In the genomic region with DNA sequence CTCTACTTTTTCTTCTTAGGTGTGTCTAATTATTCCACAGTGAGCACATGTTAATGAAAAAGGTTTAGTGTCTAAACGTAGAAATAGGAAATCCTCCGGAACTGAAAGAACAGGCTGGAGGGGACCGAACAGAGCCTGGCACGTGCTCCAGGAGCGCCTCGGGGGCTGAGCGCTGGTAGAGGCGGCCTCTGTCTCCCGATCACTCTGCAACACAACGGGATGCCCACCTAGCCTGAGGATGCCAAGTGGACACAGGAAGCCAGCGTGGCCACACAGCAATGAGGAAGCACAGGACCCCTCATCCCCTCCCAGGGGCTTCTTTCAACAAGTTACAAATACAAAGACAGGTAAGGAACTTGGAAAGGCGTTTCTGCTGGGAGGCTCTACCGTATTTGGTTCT, we compare ENCODE assay signal across 24 cellular contexts. TPM values are rescaled to one million over a fixed set of nuclear protein-coding genes. Genes with fewer than 3 reads are reported as not detected.
DNase-seq lines count a peak whose midpoint lies in the region; ATAC-seq lines count a peak whose summit lies in the region.
"Had no signal": no experiment of that assay in that cellular context is flagged by ENCODE, and none has a peak within 500 bp of the region (broad histone marks: within the 10 kb centered on the region; RNA-seq: fewer than 3 reads in every experiment).

No MANE protein-coding gene starts in this region.

- H3K27me3 Mint-ChIP-seq in activated T-cell treated with anti-CD3 and anti-CD28 coated beads, Interleukin-2, amount 50 U/mL, for 72 hours (ENCODE audit: low read depth), result no peaks in the 10 kb centered on the region
- no peaks in the 10 kb centered on the region for H3K27me3 Mint-ChIP-seq in activated T-cell treated with anti-CD3 and anti-CD28 coated beads, Interleukin-2, amount 50 U/mL, for 24 hours
- peaks cover 8% of the 10 kb centered on the region for H3K27me3 Mint-ChIP-seq in IgD-negative memory B cell
- H3K27me3 Mint-ChIP-seq in naive B cell, result peaks cover 0 to 8% (median 4%) of the 10 kb centered on the region in 3 donors
- H3K27me3 Mint-ChIP-seq: activated CD4-positive, alpha-beta T cell treated with anti-CD3 and anti-CD28 coated beads for 36 hours had no signal

- peaks cover 48% of the 10 kb centered on the region for H3K4me1 Mint-ChIP-seq in activated T-cell treated with anti-CD3 and anti-CD28 coated beads, Interleukin-2, amount 50 U/mL, for 72 hours (ENCODE audit: low read depth)
- peaks cover 62% of the 10 kb centered on the region for H3K4me1 Mint-ChIP-seq in activated T-cell treated with anti-CD3 and anti-CD28 coated beads, Interleukin-2, amount 50 U/mL, for 24 hours (ENCODE audit: low read depth)
- H3K4me1 Mint-ChIP-seq in IgD-negative memory B cell (peaks cover 31 to 37% (median 31%) of the 10 kb centered on the region in 3 donors), naive B cell (peaks cover 41 to 51% (median 45%) of the 10 kb centered on the region in 3 donors)

- no peak for DNase-seq in activated T-cell treated with anti-CD3 and anti-CD28 coated beads, Interleukin-2, amount 50 U/mL, for 72 hours
- DNase-seq in activated T-cell treated with anti-CD3 and anti-CD28 coated beads, Interleukin-2, amount 50 U/mL, for 24 hours, result no peak
- DNase-seq in naive B cell (no peak), MV-4-11 (lab: John Stamatoyannopoulos, UW) (no peak)
- DNase-seq: activated CD4-positive, alpha-beta T cell treated with anti-CD3 and anti-CD28 coated beads for 36 hours; caudate nucleus; COR-L47; KG1; NCI-H1092; NCI-H2107; NCI-H526; sigmoid colon; stimulated activated CD4-positive, alpha-beta T cell treated with anti-CD3 and anti-CD28 coated beads, Interleukin-1b, Interleukin-23, amount 100 ng/mL, for 48 hours; T-helper 9 cell had no signal

- peak overlapping the region; percentile 8 to 20 for H3K4me3 Mint-ChIP-seq in activated T-cell treated with anti-CD3 and anti-CD28 coated beads, Interleukin-2, amount 50 U/mL, for 72 hours
- no peak overlapping the region for H3K4me3 Mint-ChIP-seq in activated T-cell treated with anti-CD3 and anti-CD28 coated beads, Interleukin-2, amount 50 U/mL, for 24 hours
- H3K4me3 Mint-ChIP-seq in IgD-negative memory B cell (peak overlapping the region in 3 of 4 donors; percentile 47 to 98 (median 51)), naive B cell (peak overlapping the region in 7 of 8 donors; percentile 23 to 99 (median 59))

- no peaks in the 10 kb centered on the region for H3K9me3 Mint-ChIP-seq in activated T-cell treated with anti-CD3 and anti-CD28 coated beads, Interleukin-2, amount 50 U/mL, for 72 hours
- no peaks in the 10 kb centered on the region for H3K9me3 Mint-ChIP-seq in activated T-cell treated with anti-CD3 and anti-CD28 coated beads, Interleukin-2, amount 50 U/mL, for 24 hours
- peaks cover 0 to 8% (median 0%) of the 10 kb centered on the region in 3 donors for H3K9me3 Mint-ChIP-seq in IgD-negative memory B cell
- peaks cover 0 to 15% (median 0%) of the 10 kb centered on the region in 7 donors for H3K9me3 Mint-ChIP-seq in naive B cell

- no peak for ATAC-seq in activated T-cell treated with anti-CD3 and anti-CD28 coated beads, Interleukin-2, amount 50 U/mL, for 72 hours (replicated peaks in 1 of 2)
- ATAC-seq in naive B cell (ENCODE audit: low read depth in 2 of 2), result no peak
- ATAC-seq in HG02763 (IDR thresholded peaks at IDR 0.05; ENCODE audit: unreplicated experiment), result no peak
- ATAC-seq: activated CD4-positive, alpha-beta T cell treated with anti-CD3 and anti-CD28 coated beads for 36 hours; gastroesophageal sphincter; HCT116; left lobe of liver had no signal

- peaks cover 2 to 6% of the 10 kb centered on the region in 2 donors for H3K36me3 Mint-ChIP-seq in activated T-cell treated with anti-CD3 and anti-CD28 coated beads, Interleukin-2, amount 50 U/mL, for 72 hours (ENCODE audit: insufficient read depth in 2 of 2)
- peaks cover 22% of the 10 kb centered on the region for H3K36me3 Mint-ChIP-seq in activated T-cell treated with anti-CD3 and anti-CD28 coated beads, Interleukin-2, amount 50 U/mL, for 24 hours (ENCODE audit: low read depth)
- H3K36me3 Mint-ChIP-seq in IgD-negative memory B cell (peaks cover 6% of the 10 kb centered on the region), naive B cell (peaks cover 0 to 7% of the 10 kb centered on the region in 2 donors)

- H3K27ac Mint-ChIP-seq in activated T-cell treated with anti-CD3 and anti-CD28 coated beads, Interleukin-2, amount 50 U/mL, for 72 hours, result no peak overlapping the region
- no peak overlapping the region for H3K27ac Mint-ChIP-seq in activated T-cell treated with anti-CD3 and anti-CD28 coated beads, Interleukin-2, amount 50 U/mL, for 24 hours
- peak overlapping the region in 1 of 3 donors; percentile 100 for H3K27ac Mint-ChIP-seq in IgD-negative memory B cell
- peak overlapping the region in 1 of 6 donors; percentile 76 for H3K27ac Mint-ChIP-seq in naive B cell

RNA-seq across cellular contexts. Expression of a gene that starts 19.4 kb away (rescaled TPM):
- 1 to 10 TPM; 2.4 to 2.9 TPM for total RNA-seq in activated T-cell treated with anti-CD3 and anti-CD28 coated beads, Interleukin-2, amount 50 U/mL, for 72 hours
- polyA plus RNA-seq in IgD-negative memory B cell (0.71 TPM), naive B cell (ENCODE audit: low read depth in 6 of 6) (under 1 TPM in 3 of 6 donors, not detected in 3; 0.09 to 0.27 (median 0.24) TPM)
- total RNA-seq: A673 had no signal

RNA-seq across cellular contexts. Expression of a gene that starts 37.5 kb away (rescaled TPM):
- 10 to 100 TPM; 42.1 to 52.1 TPM for total RNA-seq in activated T-cell treated with anti-CD3 and anti-CD28 coated beads, Interleukin-2, amount 50 U/mL, for 72 hours
- polyA plus RNA-seq in IgD-negative memory B cell, result 1.3 TPM
- polyA plus RNA-seq in naive B cell (ENCODE audit: low read depth in 6 of 6), result 1 to 10 TPM in 3 of 6 donors, under 1 TPM in 3; 0.40 to 1.6 (median 1.0) TPM

RNA-seq across cellular contexts. Expression of a gene that starts 38.2 kb away (rescaled TPM):
- total RNA-seq in activated T-cell treated with anti-CD3 and anti-CD28 coated beads, Interleukin-2, amount 50 U/mL, for 72 hours, result not detected
- not detected for polyA plus RNA-seq in IgD-negative memory B cell
- polyA plus RNA-seq in naive B cell (ENCODE audit: low read depth in 6 of 6), result not detected
- total RNA-seq: A673; activated CD4-positive, alpha-beta T cell treated with anti-CD3 and anti-CD28 coated beads for 36 hours; left lobe of liver; mononuclear cell; osteoblast; sigmoid colon had no signal
- polyA plus RNA-seq: adipose tissue, esophagus, sigmoid colon had no signal

RNA-seq across cellular contexts. Expression of a gene that starts 54.6 kb away (rescaled TPM):
- not detected for total RNA-seq in activated T-cell treated with anti-CD3 and anti-CD28 coated beads, Interleukin-2, amount 50 U/mL, for 72 hours
- polyA plus RNA-seq in IgD-negative memory B cell, result not detected
- polyA plus RNA-seq in naive B cell (ENCODE audit: low read depth in 6 of 6), result not detected
- total RNA-seq: A673; activated CD4-positive, alpha-beta T cell treated with anti-CD3 and anti-CD28 coated beads for 36 hours; left lobe of liver; mononuclear cell; osteoblast; sigmoid colon had no signal
- polyA plus RNA-seq: adipose tissue, esophagus, sigmoid colon had no signal

RNA-seq across cellular contexts. Expression of a gene that starts 58.1 kb away (rescaled TPM):
- total RNA-seq in activated T-cell treated with anti-CD3 and anti-CD28 coated beads, Interleukin-2, amount 50 U/mL, for 72 hours, result 1,000 to 10,000 TPM; 3,606 to 3,662 TPM
- polyA plus RNA-seq in IgD-negative memory B cell (2,243 TPM), naive B cell (ENCODE audit: low read depth in 6 of 6) (1,000 to 10,000 TPM; 2,383 to 2,887 (median 2,526) TPM)
